In genomic region chr9:98345011-98345410, GRCh38 we compare ENCODE assay signal across 24 cellular contexts.
DNase-seq lines count a peak whose midpoint lies in the region; ATAC-seq, FAIRE-seq and TF ChIP-seq lines count a peak whose summit lies in the region.
"Had no signal": no experiment of that assay in that cellular context is flagged by ENCODE, and none has a peak within 500 bp of the region (broad histone marks: within the 10 kb centered on the region; RNA-seq: fewer than 3 reads in every experiment).

No MANE protein-coding gene starts in this region.

- DNase-seq in HEK293T (ENCODE audit: extremely low spot score) = peak; percentile 1
- peak; percentile 77 to 87 for DNase-seq in NCI-H524 (lab: John Stamatoyannopoulos, UW)
- DNase-seq in K562 (ENCODE audit: extremely low read depth in 1 of 4, low spot score in 3 of 4) = peak in 2 of 4 experiments; percentile 19 to 28
- peak; percentile 42 for DNase-seq in islet precursor cell
- DNase-seq in NCI-H526 treated with DMSO at 0.1 percent for 48 hours (lab: John Stamatoyannopoulos, UW) = no peak
- no peak for DNase-seq in NK-92 treated with Interleukin-12 subunit alpha and Interleukin-12 subunit beta, amount 100 ng/mL, for 24 hours (lab: John Stamatoyannopoulos, UW)
- DNase-seq in PC-3 = no peak
- DNase-seq: CD4-positive, CD25-positive, alpha-beta regulatory T cell; DMS53; GM23248; H7; MM.1S; NCI-H187; NCI-H2081 treated with DMSO at 0.1 percent for 48 hours; NCI-H526; PC-9; SJCRH30; T-cell had no signal

- no peak for TF ChIP-seq EP300 in K562 (IDR thresholded peaks at IDR 0.05; ENCODE audit: low read length)

- H3K9ac ChIP-seq in K562 (ENCODE audit: insufficient read depth in 1 of 2, low read depth in 2 of 2, low read length in 2 of 2) (no peak overlapping the region), PC-3 (ENCODE audit: low read length) (no peak overlapping the region)
- H3K9ac ChIP-seq: BLaER1, GM23248, KMS-11 had no signal

- no TSS peak for BruUV-seq in K562 (replicated peaks; lab: Mats Ljungman, UMichigan)
- BruUV-seq in PC-3 (replicated peaks; lab: Mats Ljungman, UMichigan) = no TSS peak

- CTCF ChIA-PET in HEK293T (lab: Yijun Ruan, JAX) = no interaction called here
- CTCF ChIA-PET in K562 (lab: Yijun Ruan, JAX; ENCODE audit: low intra/inter-chr PET ratio) = no interaction called here
- CTCF ChIA-PET in PC-3 (lab: Charles Lee) = no interaction called here

- H3K36me3 ChIP-seq in K562 (ENCODE audit: control insufficient read depth, insufficient read depth, low read length) = no peaks in the 10 kb centered on the region; the same call in 2 of the 3 replicates
- H3K36me3 ChIP-seq in PC-3 (ENCODE audit: low read depth, low read length) = no peaks in the 10 kb centered on the region
- H3K36me3 ChIP-seq: BLaER1, SJCRH30 had no signal

- intact Hi-C loops in K562 (cut with micrococcal nuclease) (no loop called here), PC-3 (cut with micrococcal nuclease) (no loop called here)

- no peaks in the 10 kb centered on the region for H3K79me2 ChIP-seq in K562 (ENCODE audit: control insufficient read depth, insufficient read depth, low read length)
- no peaks in the 10 kb centered on the region for H3K79me2 ChIP-seq in PC-3 (ENCODE audit: low read length)

- in situ Hi-C loops in K562 (cut with MboI) = no loop called here

- H3K27ac ChIP-seq in K562 (ENCODE audit: extremely low read depth, low read depth, low read length) (no peak overlapping the region), PC-3 (ENCODE audit: low read length) (no peak overlapping the region)
- H3K27ac ChIP-seq: BLaER1, GM23248, KMS-11, PC-9, SJCRH30 had no signal

- no peak for TF ChIP-seq RAD21 in K562 (CRISPR knock-in tag; conservative IDR thresholded peaks at IDR 0.05 in 1 of 2, IDR thresholded peaks at IDR 0.05 in 1 of 2)

- H3K4me3 ChIP-seq in K562 (no peak overlapping the region), PC-3 (ENCODE audit: low read length) (no peak overlapping the region)
- H3K4me3 ChIP-seq: BLaER1, GM23248, PC-9, SJCRH30 had no signal

- POLR2A ChIA-PET in HEK293T (lab: Yijun Ruan, JAX) (no interaction called here), K562 (lab: Yijun Ruan, JAX) (interaction anchor here (0.6 to 1.4 kb wide), 3 partner anchors 13 to 39 kb away, joined by 3 read pairs; no protein-coding TSS in a partner anchor), PC-3 (lab: Charles Lee; ENCODE audit: unreplicated experiment) (no interaction called here)

- no peaks in the 10 kb centered on the region for H4K20me1 ChIP-seq in K562 (replicated peaks; ENCODE audit: control insufficient read depth, insufficient read depth, low read length)
- no peaks in the 10 kb centered on the region for H4K20me1 ChIP-seq in PC-3 (ENCODE audit: low read length)
- H4K20me1 ChIP-seq: BLaER1 had no signal

- H3K4me1 ChIP-seq in K562 (replicated peaks in 1 of 2; ENCODE audit: control insufficient read depth in 2 of 2, insufficient read depth in 2 of 2, low read length in 2 of 2) = peaks cover 16 to 50% of the 10 kb centered on the region in 2 experiments
- H3K4me1 ChIP-seq in PC-3 (ENCODE audit: insufficient read depth, low read length) = no peaks in the 10 kb centered on the region
- H3K4me1 ChIP-seq: SJCRH30 had no signal

- no peaks in the 10 kb centered on the region for H3F3A ChIP-seq in PC-3 (ENCODE audit: low read length, unreplicated experiment)

- H3K27me3 ChIP-seq in K562 (ENCODE audit: control insufficient read depth in 2 of 2, insufficient read depth in 2 of 2, low read length in 2 of 2) (no peaks in the 10 kb centered on the region), PC-3 (ENCODE audit: low read length) (peaks cover 4% of the 10 kb centered on the region; the same call in 1 of the 2 replicates)
- H3K27me3 ChIP-seq: BLaER1 had no signal

- no peak for TF ChIP-seq CTCF in K562 (IDR thresholded peaks at IDR 0.05 in 2 of 3, conservative IDR thresholded peaks at IDR 0.05 in 1 of 3; ENCODE audit: insufficient read depth in 2 of 3, low read depth in 1 of 3, low read length in 3 of 3)
- TF ChIP-seq CTCF in PC-3 (conservative IDR thresholded peaks at IDR 0.05; ENCODE audit: low read depth, low read length) = no peak

- H2AFZ ChIP-seq in K562 (ENCODE audit: low read depth, low read length) (peak overlapping the region; percentile 67; the same call in 1 of the 2 replicates), PC-3 (ENCODE audit: low read length) (no peak overlapping the region)
- H2AFZ ChIP-seq: GM23248, PC-9 had no signal

- no peak for FAIRE-seq in K562 (lab: Jason Lieb, UNC)
- FAIRE-seq: A204.1, G401.6, HTR-8/SVneo had no signal

- TF ChIP-seq POLR2A in K562 (conservative IDR thresholded peaks at IDR 0.05) = no peak

- WGBS in K562 (ENCODE audit: insufficient coverage, low coverage, missing lambda C conversion rate) = 9% methylated on average over 6 of the region's 6 CpGs

- ATAC-seq in K562 (no peak), PC-3 (no peak)
- ATAC-seq: Right ventricle myocardium inferior, T-cell had no signal

- H3K9me2 ChIP-seq in PC-3 (replicated peaks; ENCODE audit: low read length) = no peaks in the 10 kb centered on the region

- H3K4me2 ChIP-seq in K562 (ENCODE audit: insufficient read depth, low read length) (no peak overlapping the region), PC-3 (ENCODE audit: low read length) (no peak overlapping the region)
- H3K4me2 ChIP-seq: BLaER1, KMS-11, PC-9 had no signal

- no peaks in the 10 kb centered on the region for H3K9me1 ChIP-seq in K562 (ENCODE audit: control insufficient read depth, insufficient read depth, low read length)

- H3K9me3 ChIP-seq in K562 (replicated peaks; ENCODE audit: control insufficient read depth, insufficient read depth, low read depth, low read length) = peaks cover 5% of the 10 kb centered on the region
- H3K9me3 ChIP-seq in PC-3 (ENCODE audit: low read length) = no peaks in the 10 kb centered on the region
- H3K9me3 ChIP-seq: BLaER1, SJCRH30 had no signal

TF ChIP-seq in HEK293T, 16 proteins besides CTCF, POLR2A, EP300 and RAD21:
- TF ChIP-seq SP1 (IDR thresholded peaks at IDR 0.05) (no peak), FOXM1 (IDR thresholded peaks at IDR 0.05; ENCODE audit: borderline replicate concordance) (no peak), FOXA1 (IDR thresholded peaks at IDR 0.05) (no peak), ZNF384 (IDR thresholded peaks at IDR 0.05) (no peak), NFRKB (IDR thresholded peaks at IDR 0.05) (no peak), L3MBTL2 (conservative IDR thresholded peaks at IDR 0.05) (no peak), HDGF (IDR thresholded peaks at IDR 0.05; ENCODE audit: borderline replicate concordance) (no peak), PKNOX1 (IDR thresholded peaks at IDR 0.05) (no peak), ELF4 (IDR thresholded peaks at IDR 0.05) (no peak), TARDBP (IDR thresholded peaks at IDR 0.05) (no peak), CTBP1 (IDR thresholded peaks at IDR 0.05; ENCODE audit: borderline replicate concordance) (no peak), FOXK2 (IDR thresholded peaks at IDR 0.05) (no peak), LEF1 (IDR thresholded peaks at IDR 0.05; ENCODE audit: borderline replicate concordance) (no peak), BHLHE40 (IDR thresholded peaks at IDR 0.05; ENCODE audit: borderline replicate concordance) (no peak), ARNT (IDR thresholded peaks at IDR 0.05) (no peak), SUZ12 (IDR thresholded peaks at IDR 0.05) (no peak)

TF ChIP-seq in K562, 482 proteins besides CTCF, POLR2A, EP300 and RAD21 (continues in another document):
- peak; percentile 40; the same call in 1 of the 2 replicates for TF ChIP-seq PKNOX1 (IDR thresholded peaks at IDR 0.05)
- no peak for TF ChIP-seq KAT7 (CRISPR knock-in tag; IDR thresholded peaks at IDR 0.05; ENCODE audit: borderline replicate concordance)
- TF ChIP-seq SIN3B (IDR thresholded peaks at IDR 0.05; ENCODE audit: low read depth) = no peak
- TF ChIP-seq ZNF778 (CRISPR knock-in tag; IDR thresholded peaks at IDR 0.05) = no peak
- TF ChIP-seq POLR2AphosphoS2 (IDR thresholded peaks at IDR 0.05; ENCODE audit: low read length) = no peak
- no peak for TF ChIP-seq U2AF2 (optimal IDR thresholded peaks at IDR 0.05; ENCODE audit: low read depth, low read length)
- no peak for TF ChIP-seq TOE1 (IDR thresholded peaks at IDR 0.05; ENCODE audit: borderline replicate concordance)
- no peak for TF ChIP-seq TOE1 (CRISPR knock-in tag; IDR thresholded peaks at IDR 0.05; ENCODE audit: borderline replicate concordance, low read depth)
- TF ChIP-seq ZNF431 (CRISPR knock-in tag; IDR thresholded peaks at IDR 0.05) = no peak
- no peak for TF ChIP-seq C11orf30 (IDR thresholded peaks at IDR 0.05; ENCODE audit: low read depth)
- TF ChIP-seq, protein P1, sequence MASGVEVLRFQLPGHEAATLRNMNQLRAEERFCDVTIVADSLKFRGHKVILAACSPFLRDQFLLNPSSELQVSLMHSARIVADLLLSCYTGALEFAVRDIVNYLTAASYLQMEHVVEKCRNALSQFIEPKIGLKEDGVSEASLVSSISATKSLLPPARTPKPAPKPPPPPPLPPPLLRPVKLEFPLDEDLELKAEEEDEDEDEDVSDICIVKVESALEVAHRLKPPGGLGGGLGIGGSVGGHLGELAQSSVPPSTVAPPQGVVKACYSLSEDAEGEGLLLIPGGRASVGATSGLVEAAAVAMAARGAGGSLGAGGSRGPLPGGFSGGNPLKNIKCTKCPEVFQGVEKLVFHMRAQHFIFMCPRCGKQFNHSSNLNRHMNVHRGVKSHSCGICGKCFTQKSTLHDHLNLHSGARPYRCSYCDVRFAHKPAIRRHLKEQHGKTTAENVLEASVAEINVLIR (CRISPR knock-in tag; IDR thresholded peaks at IDR 0.05) = no peak
- no peak for TF ChIP-seq HMG20A (CRISPR knock-in tag; conservative IDR thresholded peaks at IDR 0.05)
- TF ChIP-seq VEZF1 (CRISPR knock-in tag; IDR thresholded peaks at IDR 0.05) = no peak

Comparison
In these comparisons a context has a peak if more than half of its experiments do, and no peak if none do; other contexts are left out.
1. DNase-seq: peak in HEK293T (single experiment), NCI-H524 (2 of 2) and islet precursor cell (single experiment); none in NCI-H526 treated with DMSO at 0.1 percent for 48 hours (single experiment), NK-92 treated with Interleukin-12 subunit alpha and Interleukin-12 subunit beta, amount 100 ng/mL, for 24 hours (single experiment) and PC-3 (single experiment).